In the genomic region with DNA sequence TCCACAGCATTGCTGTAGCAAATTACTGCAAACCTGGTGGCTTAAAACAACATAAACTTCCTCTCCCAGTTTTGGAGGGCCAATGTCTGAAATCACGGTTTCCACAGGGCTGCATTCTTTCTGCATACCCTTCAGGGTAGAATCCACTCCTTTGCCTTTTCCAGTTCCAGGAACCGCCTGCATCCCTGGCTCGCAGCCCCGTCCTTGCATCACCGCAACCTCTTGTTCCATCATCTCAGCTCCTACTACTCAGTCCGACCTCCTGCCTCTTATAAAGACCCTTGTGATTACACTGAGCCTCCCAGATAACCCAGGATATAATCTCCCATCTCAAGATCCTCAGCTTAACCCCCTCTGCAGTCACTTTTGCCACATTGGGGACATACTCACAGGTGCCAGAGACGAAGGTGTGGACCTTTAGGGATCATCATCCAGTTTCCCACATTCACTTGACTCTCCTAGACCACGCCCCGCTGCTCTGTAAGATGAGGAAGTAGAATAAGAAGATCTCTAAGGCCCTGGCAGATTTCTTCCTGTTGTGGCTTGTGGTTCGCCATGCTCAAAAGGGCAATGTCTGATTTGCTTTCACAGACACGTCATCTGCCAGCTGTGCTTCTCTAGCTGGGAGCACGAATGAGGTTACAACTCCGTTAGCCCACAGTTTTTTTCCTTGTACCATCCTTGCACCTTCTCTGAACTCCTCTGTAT, we compare ENCODE assay signal across 9 cellular contexts.
DNase-seq lines count a peak whose midpoint lies in the region; ATAC-seq and TF ChIP-seq lines count a peak whose summit lies in the region.
"Had no signal": no experiment of that assay in that cellular context is flagged by ENCODE, and none has a peak within 500 bp of the region (broad histone marks: within the 10 kb centered on the region; RNA-seq: fewer than 3 reads in every experiment).

No MANE protein-coding gene starts in this region.

- H3K36me3 Mint-ChIP-seq in activated T-helper 2 cell treated with anti-CD3 and anti-CD28 coated beads, Interferon-gamma antibody, Interleukin-2, Interleukin-4, amounts not matched to agents 10 μg/mL and 5 μg/mL and 100 μg/mL, durations not matched to agents 14 hours and 24 hours and 36 hours (ENCODE audit: low read depth), result no peaks in the 10 kb centered on the region

- H3K27ac Mint-ChIP-seq in activated T-helper 2 cell treated with anti-CD3 and anti-CD28 coated beads, Interferon-gamma antibody, Interleukin-2, Interleukin-4, amounts not matched to agents 10 μg/mL and 5 μg/mL and 100 μg/mL, durations not matched to agents 14 hours and 24 hours and 36 hours, result no peak overlapping the region

- no peaks in the 10 kb centered on the region for H3K9me3 Mint-ChIP-seq in activated T-helper 2 cell treated with anti-CD3 and anti-CD28 coated beads, Interferon-gamma antibody, Interleukin-2, Interleukin-4, amounts not matched to agents 10 μg/mL and 5 μg/mL and 100 μg/mL, durations not matched to agents 14 hours and 24 hours and 36 hours

- H3K4me3 ChIP-seq in right atrium auricular region (no peak overlapping the region), uterus (no peak overlapping the region)

- no peak overlapping the region for H3K4me3 Mint-ChIP-seq in activated T-helper 2 cell treated with anti-CD3 and anti-CD28 coated beads, Interferon-gamma antibody, Interleukin-2, Interleukin-4, amounts not matched to agents 10 μg/mL and 5 μg/mL and 100 μg/mL, durations not matched to agents 14 hours and 24 hours and 36 hours (ENCODE audit: low read depth)

- peaks cover 8% of the 10 kb centered on the region for H3K4me1 Mint-ChIP-seq in activated T-helper 2 cell treated with anti-CD3 and anti-CD28 coated beads, Interferon-gamma antibody, Interleukin-2, Interleukin-4, amounts not matched to agents 10 μg/mL and 5 μg/mL and 100 μg/mL, durations not matched to agents 14 hours and 24 hours and 36 hours (ENCODE audit: low read depth)

- ATAC-seq in left cardiac atrium (peak in 1 of 2 donors; percentile 29), GM18511 (IDR thresholded peaks at IDR 0.05; ENCODE audit: unreplicated experiment) (no peak)

- H3K27ac ChIP-seq in right atrium auricular region (no peak overlapping the region), uterus (no peak overlapping the region)
- H3K27ac ChIP-seq: VCaP had no signal

- TF ChIP-seq CTCF in right atrium auricular region (IDR thresholded peaks at IDR 0.05), result no peak
- TF ChIP-seq CTCF in uterus (IDR thresholded peaks at IDR 0.05), result no peak

- intact Hi-C loops in left cardiac atrium (cut with DNase I) (no loop called here), uterus (cut with DNase I; ENCODE audit: low total_unique reads) (no loop called here)
- intact Hi-C loops in activated T-helper 2 cell treated with anti-CD3 and anti-CD28 coated beads, Interferon-gamma antibody, Interleukin-2, Interleukin-4, amounts not matched to agents 10 μg/mL and 5 μg/mL and 100 μg/mL, durations not matched to agents 14 hours and 24 hours and 36 hours (cut with micrococcal nuclease), result no loop called here

- TF ChIP-seq POLR2A in uterus (IDR thresholded peaks at IDR 0.05), result no peak

- H3K27me3 ChIP-seq in right atrium auricular region, result no peaks in the 10 kb centered on the region
- H3K27me3 ChIP-seq in uterus, result no peaks in the 10 kb centered on the region

- H3K9me3 ChIP-seq in right atrium auricular region (no peaks in the 10 kb centered on the region), uterus (no peaks in the 10 kb centered on the region)

- H3K36me3 ChIP-seq in right atrium auricular region (no peaks in the 10 kb centered on the region), uterus (no peaks in the 10 kb centered on the region)

- DNase-seq in left cardiac atrium (peak; percentile 41), right atrium auricular region (ENCODE audit: low spot score) (no peak), NAMALWA (ENCODE audit: low spot score) (peak; percentile 54), pons (ENCODE audit: low spot score) (peak; percentile 78), uterus (no peak), OCI-M2 (lab: John Stamatoyannopoulos, UW; ENCODE audit: unreplicated experiment) (no peak)
- peak; percentile 17 for DNase-seq in activated T-helper 2 cell treated with anti-CD3 and anti-CD28 coated beads, Interferon-gamma antibody, Interleukin-2, Interleukin-4, amounts not matched to agents 10 μg/mL and 5 μg/mL and 100 μg/mL, durations not matched to agents 14 hours and 24 hours and 36 hours (ENCODE audit: low spot score)

- H3K4me1 ChIP-seq in right atrium auricular region, result peaks cover 0 to 14% of the 10 kb centered on the region in 2 donors
- no peaks in the 10 kb centered on the region for H3K4me1 ChIP-seq in uterus

- peaks cover 3% of the 10 kb centered on the region for H3K27me3 Mint-ChIP-seq in activated T-helper 2 cell treated with anti-CD3 and anti-CD28 coated beads, Interferon-gamma antibody, Interleukin-2, Interleukin-4, amounts not matched to agents 10 μg/mL and 5 μg/mL and 100 μg/mL, durations not matched to agents 14 hours and 24 hours and 36 hours (ENCODE audit: low read depth)

Comparison
In these comparisons a context has a peak if more than half of its experiments do, and no peak if none do; other contexts are left out.
1. DNase-seq: peak in left cardiac atrium (single experiment), NAMALWA (single experiment), activated T-helper 2 cell treated with anti-CD3 and anti-CD28 coated beads, Interferon-gamma antibody, Interleukin-2, Interleukin-4, amounts not matched to agents 10 μg/mL and 5 μg/mL and 100 μg/mL, durations not matched to agents 14 hours and 24 hours and 36 hours (single experiment) and pons (single experiment); none in right atrium auricular region (single experiment), uterus (0 of 2) and OCI-M2 (single experiment).